In genomic region chr6:65452333-65452732, GRCh38 we compare ENCODE assay signal across 1 cellular context.
TF ChIP-seq lines count a peak whose summit lies in the region.

No MANE protein-coding gene starts in this region.

TF ChIP-seq in SK-N-SH, 30 proteins besides CTCF, POLR2A, EP300 and RAD21 (continued from another document):
- TF ChIP-seq, protein P1, sequence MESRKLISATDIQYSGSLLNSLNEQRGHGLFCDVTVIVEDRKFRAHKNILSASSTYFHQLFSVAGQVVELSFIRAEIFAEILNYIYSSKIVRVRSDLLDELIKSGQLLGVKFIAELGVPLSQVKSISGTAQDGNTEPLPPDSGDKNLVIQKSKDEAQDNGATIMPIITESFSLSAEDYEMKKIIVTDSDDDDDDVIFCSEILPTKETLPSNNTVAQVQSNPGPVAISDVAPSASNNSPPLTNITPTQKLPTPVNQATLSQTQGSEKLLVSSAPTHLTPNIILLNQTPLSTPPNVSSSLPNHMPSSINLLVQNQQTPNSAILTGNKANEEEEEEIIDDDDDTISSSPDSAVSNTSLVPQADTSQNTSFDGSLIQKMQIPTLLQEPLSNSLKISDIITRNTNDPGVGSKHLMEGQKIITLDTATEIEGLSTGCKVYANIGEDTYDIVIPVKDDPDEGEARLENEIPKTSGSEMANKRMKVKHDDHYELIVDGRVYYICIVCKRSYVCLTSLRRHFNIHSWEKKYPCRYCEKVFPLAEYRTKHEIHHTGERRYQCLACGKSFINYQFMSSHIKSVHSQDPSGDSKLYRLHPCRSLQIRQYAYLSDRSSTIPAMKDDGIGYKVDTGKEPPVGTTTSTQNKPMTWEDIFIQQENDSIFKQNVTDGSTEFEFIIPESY (IDR thresholded peaks at IDR 0.05; ENCODE audit: borderline replicate concordance, low read depth), result no peak
- no peak for TF ChIP-seq YY1 (IDR thresholded peaks at IDR 0.05; ENCODE audit: low read depth)
- no peak for TF ChIP-seq GABPA (IDR thresholded peaks at IDR 0.05; ENCODE audit: low read depth)
- TF ChIP-seq, protein P2, sequence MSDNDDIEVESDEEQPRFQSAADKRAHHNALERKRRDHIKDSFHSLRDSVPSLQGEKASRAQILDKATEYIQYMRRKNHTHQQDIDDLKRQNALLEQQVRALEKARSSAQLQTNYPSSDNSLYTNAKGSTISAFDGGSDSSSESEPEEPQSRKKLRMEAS (IDR thresholded peaks at IDR 0.05; ENCODE audit: low read depth), result no peak
- TF ChIP-seq POLR2AphosphoS5 (IDR thresholded peaks at IDR 0.05; ENCODE audit: low read depth, low read length), result no peak
